ENCODE assay signal across 2 cellular contexts in genomic region chr4:176718881-176719280, GRCh38.
TF ChIP-seq lines count a peak whose summit lies in the region.

No MANE protein-coding gene starts in this region.

TF ChIP-seq in IMR-90, 13 proteins besides CTCF, POLR2A, EP300 and RAD21 (continued from another document):
- TF ChIP-seq FOS (IDR thresholded peaks at IDR 0.05; ENCODE audit: low read depth, low read length): no peak
- TF ChIP-seq CEBPB (IDR thresholded peaks at IDR 0.05; ENCODE audit: low read depth, low read length): no peak
- no peak for TF ChIP-seq MXI1 (IDR thresholded peaks at IDR 0.05; ENCODE audit: borderline replicate concordance, low read depth, low read length)
- no peak for TF ChIP-seq SMC3 (IDR thresholded peaks at IDR 0.05; ENCODE audit: low read depth, low read length)
- no peak for TF ChIP-seq RFX5 (IDR thresholded peaks at IDR 0.05; ENCODE audit: low read depth, low read length)
- TF ChIP-seq BHLHE40 (IDR thresholded peaks at IDR 0.05; ENCODE audit: low read depth, low read length): no peak
TF ChIP-seq in IMR-90: peak in this region for 0.

TF ChIP-seq in SK-N-SH treated with all-trans-retinoic acid at 6 μM for 48 hours, 23 proteins besides CTCF, POLR2A, EP300 and RAD21 (continued from another document):
- no peak for TF ChIP-seq CSRNP3 (CRISPR knock-in tag; IDR thresholded peaks at IDR 0.05)
